1 cellular context compared by ENCODE assay signal in genomic region chr10:12193193-12193592, GRCh38.
A peak's percentile ranks its signal among the peaks of the same experiment; 100 is the strongest.
TF ChIP-seq lines count a peak whose summit lies in the region.

No MANE protein-coding gene starts in this region.

TF ChIP-seq in HEK293, 187 proteins besides CTCF, POLR2A, EP300 and RAD21 (continued from another document and continues in another):
- TF ChIP-seq YY2 (tag by site-specific recombination; IDR thresholded peaks at IDR 0.05), result no peak
- peak; percentile 60; the same call in 1 of the 2 replicates for TF ChIP-seq OSR2 (tag by site-specific recombination; IDR thresholded peaks at IDR 0.05)
- peak; percentile 69 for TF ChIP-seq ZNF600 (tag by site-specific recombination; IDR thresholded peaks at IDR 0.05)
- TF ChIP-seq KLF8 (tag by site-specific recombination; IDR thresholded peaks at IDR 0.05), result no peak
- no peak for TF ChIP-seq ZNF560 (tag by site-specific recombination; IDR thresholded peaks at IDR 0.05; ENCODE audit: borderline replicate concordance)
- TF ChIP-seq ZNF416 (tag by site-specific recombination; IDR thresholded peaks at IDR 0.05), result no peak
- TF ChIP-seq ZNF433 (tag by site-specific recombination; IDR thresholded peaks at IDR 0.05; ENCODE audit: low read depth), result no peak
- TF ChIP-seq, protein P1, sequence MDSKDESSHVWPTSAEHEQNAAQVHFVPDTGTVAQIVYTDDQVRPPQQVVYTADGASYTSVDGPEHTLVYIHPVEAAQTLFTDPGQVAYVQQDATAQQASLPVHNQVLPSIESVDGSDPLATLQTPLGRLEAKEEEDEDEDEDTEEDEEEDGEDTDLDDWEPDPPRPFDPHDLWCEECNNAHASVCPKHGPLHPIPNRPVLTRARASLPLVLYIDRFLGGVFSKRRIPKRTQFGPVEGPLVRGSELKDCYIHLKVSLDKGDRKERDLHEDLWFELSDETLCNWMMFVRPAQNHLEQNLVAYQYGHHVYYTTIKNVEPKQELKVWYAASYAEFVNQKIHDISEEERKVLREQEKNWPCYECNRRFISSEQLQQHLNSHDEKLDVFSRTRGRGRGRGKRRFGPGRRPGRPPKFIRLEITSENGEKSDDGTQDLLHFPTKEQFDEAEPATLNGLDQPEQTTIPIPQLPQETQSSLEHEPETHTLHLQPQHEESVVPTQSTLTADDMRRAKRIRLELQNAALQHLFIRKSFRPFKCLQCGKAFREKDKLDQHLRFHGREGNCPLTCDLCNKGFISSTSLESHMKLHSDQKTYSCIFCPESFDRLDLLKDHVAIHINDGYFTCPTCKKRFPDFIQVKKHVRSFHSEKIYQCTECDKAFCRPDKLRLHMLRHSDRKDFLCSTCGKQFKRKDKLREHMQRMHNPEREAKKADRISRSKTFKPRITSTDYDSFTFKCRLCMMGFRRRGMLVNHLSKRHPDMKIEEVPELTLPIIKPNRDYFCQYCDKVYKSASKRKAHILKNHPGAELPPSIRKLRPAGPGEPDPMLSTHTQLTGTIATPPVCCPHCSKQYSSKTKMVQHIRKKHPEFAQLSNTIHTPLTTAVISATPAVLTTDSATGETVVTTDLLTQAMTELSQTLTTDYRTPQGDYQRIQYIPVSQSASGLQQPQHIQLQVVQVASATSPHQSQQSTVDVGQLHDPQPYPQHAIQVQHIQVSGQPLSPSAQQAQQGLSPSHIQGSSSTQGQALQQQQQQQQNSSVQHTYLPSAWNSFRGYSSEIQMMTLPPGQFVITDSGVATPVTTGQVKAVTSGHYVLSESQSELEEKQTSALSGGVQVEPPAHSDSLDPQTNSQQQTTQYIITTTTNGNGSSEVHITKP (tag by site-specific recombination; IDR thresholded peaks at IDR 0.05), result peak; percentile 20; the same call in 1 of the 2 replicates
- TF ChIP-seq ZNF843 (tag by site-specific recombination; IDR thresholded peaks at IDR 0.05), result no peak
- TF ChIP-seq ZSCAN23 (tag by site-specific recombination; IDR thresholded peaks at IDR 0.05), result no peak
- no peak for TF ChIP-seq ZBTB1 (tag by site-specific recombination; IDR thresholded peaks at IDR 0.05)
- TF ChIP-seq ZNF555 (tag by site-specific recombination; conservative IDR thresholded peaks at IDR 0.05), result no peak
- no peak for TF ChIP-seq SP3 (tag by site-specific recombination; IDR thresholded peaks at IDR 0.05)
- TF ChIP-seq ZNF324 (tag by site-specific recombination; IDR thresholded peaks at IDR 0.05), result 0 out of 2 replicates have a peak, but pooled peaks have one; percentile 37
- TF ChIP-seq, protein P2, sequence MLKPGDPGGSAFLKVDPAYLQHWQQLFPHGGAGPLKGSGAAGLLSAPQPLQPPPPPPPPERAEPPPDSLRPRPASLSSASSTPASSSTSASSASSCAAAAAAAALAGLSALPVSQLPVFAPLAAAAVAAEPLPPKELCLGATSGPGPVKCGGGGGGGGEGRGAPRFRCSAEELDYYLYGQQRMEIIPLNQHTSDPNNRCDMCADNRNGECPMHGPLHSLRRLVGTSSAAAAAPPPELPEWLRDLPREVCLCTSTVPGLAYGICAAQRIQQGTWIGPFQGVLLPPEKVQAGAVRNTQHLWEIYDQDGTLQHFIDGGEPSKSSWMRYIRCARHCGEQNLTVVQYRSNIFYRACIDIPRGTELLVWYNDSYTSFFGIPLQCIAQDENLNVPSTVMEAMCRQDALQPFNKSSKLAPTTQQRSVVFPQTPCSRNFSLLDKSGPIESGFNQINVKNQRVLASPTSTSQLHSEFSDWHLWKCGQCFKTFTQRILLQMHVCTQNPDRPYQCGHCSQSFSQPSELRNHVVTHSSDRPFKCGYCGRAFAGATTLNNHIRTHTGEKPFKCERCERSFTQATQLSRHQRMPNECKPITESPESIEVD (tag by site-specific recombination; IDR thresholded peaks at IDR 0.05), result peak; percentile 98
- TF ChIP-seq ZNF214 (tag by site-specific recombination; IDR thresholded peaks at IDR 0.05; ENCODE audit: borderline replicate concordance), result no peak
- TF ChIP-seq ZNF362 (tag by site-specific recombination; IDR thresholded peaks at IDR 0.05), result 0 out of 2 replicates have a peak, but pooled peaks have one; percentile 21
- TF ChIP-seq ZNF423 (tag by site-specific recombination; IDR thresholded peaks at IDR 0.05), result no peak
- TF ChIP-seq, protein P3, sequence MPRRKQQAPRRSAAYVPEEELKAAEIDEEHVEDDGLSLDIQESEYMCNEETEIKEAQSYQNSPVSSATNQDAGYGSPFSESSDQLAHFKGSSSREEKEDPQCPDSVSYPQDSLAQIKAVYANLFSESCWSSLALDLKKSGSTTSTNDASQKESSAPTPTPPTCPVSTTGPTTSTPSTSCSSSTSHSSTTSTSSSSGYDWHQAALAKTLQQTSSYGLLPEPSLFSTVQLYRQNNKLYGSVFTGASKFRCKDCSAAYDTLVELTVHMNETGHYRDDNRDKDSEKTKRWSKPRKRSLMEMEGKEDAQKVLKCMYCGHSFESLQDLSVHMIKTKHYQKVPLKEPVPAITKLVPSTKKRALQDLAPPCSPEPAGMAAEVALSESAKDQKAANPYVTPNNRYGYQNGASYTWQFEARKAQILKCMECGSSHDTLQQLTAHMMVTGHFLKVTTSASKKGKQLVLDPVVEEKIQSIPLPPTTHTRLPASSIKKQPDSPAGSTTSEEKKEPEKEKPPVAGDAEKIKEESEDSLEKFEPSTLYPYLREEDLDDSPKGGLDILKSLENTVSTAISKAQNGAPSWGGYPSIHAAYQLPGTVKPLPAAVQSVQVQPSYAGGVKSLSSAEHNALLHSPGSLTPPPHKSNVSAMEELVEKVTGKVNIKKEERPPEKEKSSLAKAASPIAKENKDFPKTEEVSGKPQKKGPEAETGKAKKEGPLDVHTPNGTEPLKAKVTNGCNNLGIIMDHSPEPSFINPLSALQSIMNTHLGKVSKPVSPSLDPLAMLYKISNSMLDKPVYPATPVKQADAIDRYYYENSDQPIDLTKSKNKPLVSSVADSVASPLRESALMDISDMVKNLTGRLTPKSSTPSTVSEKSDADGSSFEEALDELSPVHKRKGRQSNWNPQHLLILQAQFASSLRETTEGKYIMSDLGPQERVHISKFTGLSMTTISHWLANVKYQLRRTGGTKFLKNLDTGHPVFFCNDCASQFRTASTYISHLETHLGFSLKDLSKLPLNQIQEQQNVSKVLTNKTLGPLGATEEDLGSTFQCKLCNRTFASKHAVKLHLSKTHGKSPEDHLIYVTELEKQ (tag by site-specific recombination; IDR thresholded peaks at IDR 0.05; ENCODE audit: borderline replicate concordance), result no peak
- TF ChIP-seq ZNF792 (tag by site-specific recombination; IDR thresholded peaks at IDR 0.05), result no peak
- TF ChIP-seq ZNF629 (tag by site-specific recombination; IDR thresholded peaks at IDR 0.05), result peak; percentile 58
- no peak for TF ChIP-seq ZNF2 (tag by site-specific recombination; IDR thresholded peaks at IDR 0.05)
- TF ChIP-seq ZNF513 (tag by site-specific recombination; IDR thresholded peaks at IDR 0.05), result no peak
- TF ChIP-seq ZNF211 (tag by site-specific recombination; IDR thresholded peaks at IDR 0.05; ENCODE audit: low read depth), result no peak
- no peak for TF ChIP-seq ZNF501 (tag by site-specific recombination; IDR thresholded peaks at IDR 0.05)
- no peak for TF ChIP-seq ZBTB8A (tag by site-specific recombination; IDR thresholded peaks at IDR 0.05)
- TF ChIP-seq EGR2 (tag by site-specific recombination; IDR thresholded peaks at IDR 0.05; ENCODE audit: low read depth), result no peak
- TF ChIP-seq ZFP69B (tag by site-specific recombination; IDR thresholded peaks at IDR 0.05), result no peak
- no peak for TF ChIP-seq ZNF37A (tag by site-specific recombination; IDR thresholded peaks at IDR 0.05)
- no peak for TF ChIP-seq ZIC2 (tag by site-specific recombination; IDR thresholded peaks at IDR 0.05)
- TF ChIP-seq ZNF624 (tag by site-specific recombination; IDR thresholded peaks at IDR 0.05), result no peak
- 0 out of 2 replicates have a peak, but pooled peaks have one; percentile 10 for TF ChIP-seq IKZF3 (tag by site-specific recombination; IDR thresholded peaks at IDR 0.05)
- TF ChIP-seq ZNF239 (tag by site-specific recombination; IDR thresholded peaks at IDR 0.05), result no peak
- 0 out of 2 replicates have a peak, but pooled peaks have one; percentile 15 for TF ChIP-seq KLF9 (tag by site-specific recombination; IDR thresholded peaks at IDR 0.05; ENCODE audit: low read depth)
- peak; percentile 51; the same call in 1 of the 2 replicates for TF ChIP-seq ZNF366 (tag by site-specific recombination; conservative IDR thresholded peaks at IDR 0.05)
- TF ChIP-seq ZNF548 (tag by site-specific recombination; IDR thresholded peaks at IDR 0.05), result no peak
- no peak for TF ChIP-seq ZSCAN16 (tag by site-specific recombination; IDR thresholded peaks at IDR 0.05)
- TF ChIP-seq ZNF292 (tag by site-specific recombination; IDR thresholded peaks at IDR 0.05; ENCODE audit: borderline replicate concordance, low read depth), result no peak
- no peak for TF ChIP-seq HOXD13 (CRISPR knock-in tag; IDR thresholded peaks at IDR 0.05; ENCODE audit: borderline replicate concordance)
- TF ChIP-seq SCRT2 (tag by site-specific recombination; IDR thresholded peaks at IDR 0.05), result peak; percentile 93
- no peak for TF ChIP-seq ZNF23 (tag by site-specific recombination; IDR thresholded peaks at IDR 0.05; ENCODE audit: borderline replicate concordance)
- TF ChIP-seq ZBTB20 (tag by site-specific recombination; IDR thresholded peaks at IDR 0.05), result no peak
- no peak for TF ChIP-seq TRIM28 (IDR thresholded peaks at IDR 0.05; ENCODE audit: borderline replicate concordance, low read length)
- TF ChIP-seq ZBTB7A (tag by site-specific recombination; IDR thresholded peaks at IDR 0.05; ENCODE audit: low read depth), result no peak
- TF ChIP-seq ZNF280C (tag by site-specific recombination; IDR thresholded peaks at IDR 0.05), result no peak
- no peak for TF ChIP-seq REPIN1 (tag by site-specific recombination; IDR thresholded peaks at IDR 0.05; ENCODE audit: low read depth)
- TF ChIP-seq ZNF791 (tag by site-specific recombination; IDR thresholded peaks at IDR 0.05), result no peak
- TF ChIP-seq ZNF639 (tag by site-specific recombination; IDR thresholded peaks at IDR 0.05), result no peak
- peak; percentile 22; the same call in 1 of the 2 replicates for TF ChIP-seq SCRT1 (tag by site-specific recombination; IDR thresholded peaks at IDR 0.05; ENCODE audit: borderline replicate concordance)
- TF ChIP-seq ZBTB17 (tag by site-specific recombination; IDR thresholded peaks at IDR 0.05), result peak; percentile 56
- TF ChIP-seq, protein P4, sequence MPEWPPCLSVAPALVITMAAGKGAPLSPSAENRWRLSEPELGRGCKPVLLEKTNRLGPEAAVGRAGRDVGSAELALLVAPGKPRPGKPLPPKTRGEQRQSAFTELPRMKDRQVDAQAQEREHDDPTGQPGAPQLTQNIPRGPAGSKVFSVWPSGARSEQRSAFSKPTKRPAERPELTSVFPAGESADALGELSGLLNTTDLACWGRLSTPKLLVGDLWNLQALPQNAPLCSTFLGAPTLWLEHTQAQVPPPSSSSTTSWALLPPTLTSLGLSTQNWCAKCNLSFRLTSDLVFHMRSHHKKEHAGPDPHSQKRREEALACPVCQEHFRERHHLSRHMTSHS (tag by site-specific recombination; IDR thresholded peaks at IDR 0.05), result no peak
- TF ChIP-seq ZNF112 (tag by site-specific recombination; IDR thresholded peaks at IDR 0.05), result no peak
- TF ChIP-seq OVOL3 (tag by site-specific recombination; IDR thresholded peaks at IDR 0.05), result no peak
- no peak for TF ChIP-seq ZNF621 (tag by site-specific recombination; IDR thresholded peaks at IDR 0.05)
- TF ChIP-seq MZF1 (tag by site-specific recombination; IDR thresholded peaks at IDR 0.05; ENCODE audit: borderline replicate concordance), result no peak
- TF ChIP-seq ZFP41 (tag by site-specific recombination; IDR thresholded peaks at IDR 0.05; ENCODE audit: borderline replicate concordance), result no peak
- TF ChIP-seq MEIS1 (CRISPR knock-in tag; IDR thresholded peaks at IDR 0.05; ENCODE audit: borderline replicate concordance), result no peak
- no peak for TF ChIP-seq ZNF341 (tag by site-specific recombination; IDR thresholded peaks at IDR 0.05; ENCODE audit: low read depth)
